ENCODE assay signal across 12 cellular contexts in genomic region chr3:41265823-41266273, GRCh38.
A peak's percentile ranks its signal among the peaks of the same experiment; 100 is the strongest.
DNase-seq lines count a peak whose midpoint lies in the region; TF ChIP-seq lines count a peak whose summit lies in the region.
"Had no signal": no experiment of that assay in that cellular context is flagged by ENCODE, and none has a peak within 500 bp of the region (broad histone marks: within the 10 kb centered on the region; RNA-seq: fewer than 3 reads in every experiment).

No MANE protein-coding gene starts in this region.

- H3K9me2 ChIP-seq in GM23248 (ENCODE audit: insufficient read depth), result no peaks in the 10 kb centered on the region

- H3K27me3 ChIP-seq in GM23248 (replicated peaks; ENCODE audit: insufficient read depth) (no peaks in the 10 kb centered on the region), esophagus squamous epithelium (no peaks in the 10 kb centered on the region)
- H3K27me3 ChIP-seq: esophagus muscularis mucosa, ovary, testis had no signal

- no peaks in the 10 kb centered on the region for H3K36me3 ChIP-seq in GM23248 (ENCODE audit: low read depth)
- no peaks in the 10 kb centered on the region for H3K36me3 ChIP-seq in esophagus squamous epithelium
- H3K36me3 ChIP-seq: esophagus muscularis mucosa, ovary had no signal

- H3K9me3 ChIP-seq in GM23248 (ENCODE audit: low read depth) (no peaks in the 10 kb centered on the region), esophagus squamous epithelium (no peaks in the 10 kb centered on the region)
- H3K9me3 ChIP-seq: esophagus muscularis mucosa, ovary, testis had no signal

- intact Hi-C loops in esophagus squamous epithelium (cut with DNase I), result no loop called here

- no peaks in the 10 kb centered on the region for H4K20me1 ChIP-seq in GM23248 (ENCODE audit: insufficient read depth)

- H2AFZ ChIP-seq in GM23248, result no peak overlapping the region

- H3K9ac ChIP-seq in GM23248, result no peak overlapping the region

- H3K27ac ChIP-seq in GM23248 (no peak overlapping the region), esophagus squamous epithelium (no peak overlapping the region)
- H3K27ac ChIP-seq: esophagus muscularis mucosa, ovary, testis had no signal

- H3K4me3 ChIP-seq in GM23248, result no peak overlapping the region
- H3K4me3 ChIP-seq in foreskin fibroblast (ENCODE audit: low read depth in 1 of 2, low read length in 2 of 2), result no peak overlapping the region
- no peak overlapping the region for H3K4me3 ChIP-seq in esophagus squamous epithelium
- H3K4me3 ChIP-seq: esophagus muscularis mucosa, ovary, testis had no signal

- DNase-seq in A172 (ENCODE audit: low spot score) (peak; percentile 76), GM23248 (peak; percentile 65), SW480 (ENCODE audit: low spot score) (peak; percentile 85), foreskin fibroblast (peak; percentile 73 to 76), HT-29 (ENCODE audit: low spot score) (no peak), DMS79 treated with DMSO at 0.1 percent for 48 hours (lab: John Stamatoyannopoulos, UW) (no peak), esophagus squamous epithelium (lab: John Stamatoyannopoulos, UW) (no peak)
- no peak for DNase-seq in activated CD4-positive, alpha-beta T cell treated with anti-CD3 and anti-CD28 coated beads for 48 hours
- DNase-seq: activated B cell treated with CpG ODN at 0.5 μM for 24 hours, ovary, testis had no signal

- TF ChIP-seq POLR2A in esophagus squamous epithelium (IDR thresholded peaks at IDR 0.05), result no peak

- no peaks in the 10 kb centered on the region for H3F3A ChIP-seq in GM23248 (ENCODE audit: insufficient read depth)

- TF ChIP-seq CTCF in foreskin fibroblast (IDR thresholded peaks at IDR 0.05; ENCODE audit: low read depth, low read length) (no peak), esophagus squamous epithelium (IDR thresholded peaks at IDR 0.05) (no peak)

- 53 to 60% methylated on average over 3 of the region's 3 CpGs for WGBS in GM23248 (ENCODE audit: low coverage in 1 of 2, low lambda C conversion rate in 2 of 2, missing lambda C conversion rate in 2 of 2), 2 experiments
- WGBS in esophagus squamous epithelium, 2 donors, result 0 to 60% methylated on average over 2 to 3 of the region's 3 CpGs

- H3K4me1 ChIP-seq in GM23248 (ENCODE audit: insufficient read depth) (peaks cover 21% of the 10 kb centered on the region), esophagus squamous epithelium (peaks cover 0 to 7% (median 0%) of the 10 kb centered on the region in 3 donors)
- H3K4me1 ChIP-seq: testis had no signal

- in situ Hi-C loops in GM23248 (cut with MboI), result no loop called here

- no peak overlapping the region for H3K4me2 ChIP-seq in GM23248 (ENCODE audit: unreplicated experiment)

- no peaks in the 10 kb centered on the region for H3K79me2 ChIP-seq in GM23248 (ENCODE audit: insufficient read depth)

Comparison
In these comparisons a context has a peak if more than half of its experiments do, and no peak if none do; other contexts are left out.
1. DNase-seq: peak in A172 (single experiment), GM23248 (single experiment), SW480 (single experiment) and foreskin fibroblast (2 of 2); none in activated CD4-positive, alpha-beta T cell treated with anti-CD3 and anti-CD28 coated beads for 48 hours (single experiment), HT-29 (single experiment), DMS79 treated with DMSO at 0.1 percent for 48 hours (single experiment) and esophagus squamous epithelium (single experiment).